8 cellular contexts compared by ENCODE assay signal in the genomic region with DNA sequence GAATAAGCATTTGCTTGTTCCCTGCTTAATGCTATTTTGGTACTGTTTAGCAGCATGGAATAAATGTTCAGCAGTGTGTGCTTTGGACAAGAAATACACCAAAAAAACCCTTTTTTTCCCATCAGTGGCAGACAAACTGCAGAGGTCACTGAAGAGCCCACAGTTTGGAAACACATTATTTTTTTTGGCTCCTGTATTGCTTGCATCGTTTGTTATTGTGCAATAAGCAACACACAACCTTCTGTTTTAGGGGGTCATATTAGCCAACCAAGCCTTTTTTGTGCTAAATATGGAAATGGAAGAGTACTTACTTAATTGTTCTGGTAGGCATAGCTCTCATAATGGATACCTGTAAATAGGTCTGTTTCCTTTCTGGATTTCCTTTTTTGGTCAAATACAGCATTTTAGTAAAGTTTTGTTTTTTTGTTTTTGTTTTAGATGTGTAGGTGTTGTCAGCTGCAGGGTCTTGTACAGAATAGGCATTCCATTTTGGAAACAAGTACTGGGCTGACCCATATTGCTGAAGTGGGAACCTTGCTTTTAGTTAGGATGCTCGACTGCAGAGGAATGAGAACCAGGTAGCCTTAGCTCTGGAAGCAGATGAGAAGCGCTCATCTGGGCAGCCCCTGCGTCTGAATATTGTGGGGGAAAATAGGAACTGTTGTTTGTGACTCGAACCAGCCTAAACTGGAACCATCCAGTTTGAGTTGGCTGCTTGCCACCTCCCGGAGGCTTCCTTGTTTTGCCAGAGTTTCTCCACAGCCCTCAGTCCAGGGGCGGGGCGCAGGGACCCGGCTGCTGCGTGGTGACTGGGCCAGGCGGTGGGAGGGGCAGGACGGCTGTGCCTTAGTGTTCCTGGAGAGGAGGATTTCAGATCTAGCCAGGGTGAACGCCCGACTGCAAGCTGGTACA. TPM values are rescaled to one million over a fixed set of nuclear protein-coding genes. Genes with fewer than 3 reads are reported as not detected.
DNase-seq lines count a peak whose midpoint lies in the region; ATAC-seq and TF ChIP-seq lines count a peak whose summit lies in the region.

No MANE protein-coding gene starts in this region.

- H2AFZ ChIP-seq in PC-9 = no peak overlapping the region
- H2AFZ ChIP-seq in hepatocyte = no peak overlapping the region

- H4K20me1 ChIP-seq in PC-9 (ENCODE audit: insufficient read depth) (peaks cover 29% of the 10 kb centered on the region), hepatocyte (ENCODE audit: insufficient read depth, poor library complexity, severe bottlenecking) (no peaks in the 10 kb centered on the region)

- TF ChIP-seq CTCF in PC-9 (conservative IDR thresholded peaks at IDR 0.05) (no peak), brain microvascular endothelial cell (IDR thresholded peaks at IDR 0.05; ENCODE audit: low read depth, low read length, missing control alignments) (peak; percentile 46), hepatocyte (IDR thresholded peaks at IDR 0.05; ENCODE audit: poor library complexity) (peak; percentile 20)

- H3K9me2 ChIP-seq in PC-9 (ENCODE audit: insufficient read depth) = no peaks in the 10 kb centered on the region
- no peaks in the 10 kb centered on the region for H3K9me2 ChIP-seq in hepatocyte (replicated peaks; ENCODE audit: insufficient read depth)

- no TSS peak for BruUV-seq in PC-9 (replicated peaks; lab: Mats Ljungman, UMichigan)

- H3K27ac ChIP-seq in PC-9 = peak overlapping the region; percentile 86
- H3K27ac ChIP-seq in brain microvascular endothelial cell = peak overlapping the region; percentile 82
- peak overlapping the region; percentile 95 for H3K27ac ChIP-seq in hepatocyte

- 6% methylated on average over 14 of the region's 14 CpGs for WGBS in hepatocyte (ENCODE audit: low lambda C conversion rate, missing lambda C conversion rate)

- H3K79me2 ChIP-seq in PC-9 (ENCODE audit: low read depth) (peaks cover 99% of the 10 kb centered on the region), hepatocyte (peaks cover 95% of the 10 kb centered on the region)

- peak in 5 of 6 experiments; percentile 11 to 57 (median 14) for DNase-seq in stimulated activated naive CD4-positive, alpha-beta T cell (lab: John Stamatoyannopoulos, UW)
- no peak for DNase-seq in stimulated activated naive CD4-positive, alpha-beta T cell treated with Interleukin-2 at 50 U/mL for 16 hours (lab: John Stamatoyannopoulos, UW)
- DNase-seq in Kasumi-1 (lab: John Stamatoyannopoulos, UW) (peak; percentile 91 to 95), PC-9 (peak; percentile 74 to 94), brain microvascular endothelial cell (peak; percentile 94), hepatocyte (ENCODE audit: low spot score) (peak; percentile 98), posterior cingulate gyrus (peak; percentile 90 to 99 (median 96))

- POLR2A ChIA-PET in PC-9 (lab: Charles Lee; ENCODE audit: unreplicated experiment) = no interaction called here

- no peaks in the 10 kb centered on the region for H3K9me3 ChIP-seq in PC-9 (ENCODE audit: insufficient read depth, low read depth)
- no peaks in the 10 kb centered on the region for H3K9me3 ChIP-seq in hepatocyte (ENCODE audit: low read depth)

- ATAC-seq in HG03342 (IDR thresholded peaks at IDR 0.05; ENCODE audit: unreplicated experiment) = no peak

- H3F3A ChIP-seq in PC-9 (ENCODE audit: insufficient read depth, low read depth) = peaks cover 16% of the 10 kb centered on the region

- H3K4me2 ChIP-seq in PC-9 = peak overlapping the region; percentile 74
- peak overlapping the region; percentile 73 for H3K4me2 ChIP-seq in hepatocyte

- CTCF ChIA-PET in PC-9 (lab: Charles Lee) = no interaction called here

- H3K36me3 ChIP-seq in PC-9 (ENCODE audit: low read depth) (0 out of 2 replicates have a peak, but pooled peaks cover 4% of the 10 kb centered on the region), brain microvascular endothelial cell (replicated peaks) (no peaks in the 10 kb centered on the region), hepatocyte (replicated peaks; ENCODE audit: insufficient read depth, low read depth) (no peaks in the 10 kb centered on the region)

- H3K27me3 ChIP-seq in PC-9 (ENCODE audit: insufficient read depth, low read depth) (no peaks in the 10 kb centered on the region), brain microvascular endothelial cell (replicated peaks) (no peaks in the 10 kb centered on the region), hepatocyte (no peaks in the 10 kb centered on the region)

- intact Hi-C loops in PC-9 (cut with micrococcal nuclease; ENCODE audit: unreplicated experiment) (loop anchor here (5.0 kb wide), 1 partner anchor 39 kb away; a partner anchor contains a TSS), posterior cingulate gyrus (cut with DNase I) (loop anchor here (1.0 to 5.0 kb wide), 2 partner anchors 37 to 54 kb away; no protein-coding TSS in a partner anchor)

- peak overlapping the region; percentile 38; the same call in 1 of the 2 replicates for H3K4me3 ChIP-seq in PC-9
- H3K4me3 ChIP-seq in brain microvascular endothelial cell (ENCODE audit: low read depth, low read length) = peak overlapping the region; percentile 47
- H3K4me3 ChIP-seq in hepatocyte = peak overlapping the region; percentile 4

- in situ Hi-C loops in brain microvascular endothelial cell (cut with HindIII; ENCODE audit: low pct_ligation_motif_present, low sequenced_read_pairs) = no loop called here

- H3K4me1 ChIP-seq in PC-9 (replicated peaks; ENCODE audit: insufficient read depth) (peaks cover 23% of the 10 kb centered on the region), hepatocyte (ENCODE audit: insufficient read depth) (peaks cover 15% of the 10 kb centered on the region)

RNA-seq across cellular contexts. Expression of a gene that starts 38.5 kb away (rescaled TPM):
- total RNA-seq in PC-9 (2021) (44.9 and 46.8 TPM in 2 replicates), hepatocyte (23.7 and 25.9 TPM in 2 replicates)
- 22.7 and 24.3 TPM in 2 replicates for polyA plus RNA-seq in hepatocyte
